ENCODE assay signal across 9 cellular contexts in the genomic region with DNA sequence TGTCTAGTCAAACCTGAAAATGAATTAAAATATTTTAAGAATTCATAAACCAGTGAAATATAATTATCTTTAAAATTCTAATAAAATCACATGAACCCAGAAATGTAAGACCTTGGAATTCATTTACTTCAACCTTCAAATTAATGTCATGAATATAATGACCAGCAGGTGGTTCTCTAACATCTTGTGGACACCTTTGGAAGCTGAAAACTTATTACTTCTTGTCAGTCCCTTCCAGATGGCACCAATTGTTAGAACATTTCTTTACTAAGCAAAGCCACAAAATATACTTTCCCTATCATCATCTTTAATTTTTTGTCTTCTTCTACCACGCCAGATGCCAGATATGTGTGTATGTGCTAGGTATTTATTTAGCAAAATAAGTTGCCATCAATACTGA.
DNase-seq lines count a peak whose midpoint lies in the region; ATAC-seq and TF ChIP-seq lines count a peak whose summit lies in the region.
"Had no signal": no experiment of that assay in that cellular context is flagged by ENCODE, and none has a peak within 500 bp of the region (broad histone marks: within the 10 kb centered on the region; RNA-seq: fewer than 3 reads in every experiment).

No MANE protein-coding gene starts in this region.

- no peak for DNase-seq in GM10248 (ENCODE audit: extremely low spot score)
- peak; percentile 23 for DNase-seq in LoVo (ENCODE audit: low spot score)
- no peak for DNase-seq in endothelial cell (ENCODE audit: low spot score)
- DNase-seq in progenitor cell of endocrine pancreas (ENCODE audit: low spot score, unreplicated experiment): no peak
- no peak for DNase-seq in CD8-positive, alpha-beta memory T cell
- no peak for DNase-seq in ecto neural progenitor cell (ENCODE audit: low spot score)
- DNase-seq: activated CD4-positive, alpha-beta T cell treated with anti-CD3 and anti-CD28 coated beads for 48 hours had no signal

- POLR2A ChIA-PET in GM10248 (lab: Yijun Ruan, JAX): no interaction called here
- POLR2A ChIA-PET in CD8-positive, alpha-beta memory T cell (lab: Charles Lee): no interaction called here

- H3K4me3 Mint-ChIP-seq in endothelial cell (ENCODE audit: unreplicated experiment) (no peak overlapping the region), progenitor cell of endocrine pancreas (ENCODE audit: low read depth) (no peak overlapping the region)
- H3K4me3 Mint-ChIP-seq in CD8-positive, alpha-beta memory T cell: no peak overlapping the region

- H3K4me1 Mint-ChIP-seq in endothelial cell (ENCODE audit: unreplicated experiment): peaks cover 8% of the 10 kb centered on the region
- peaks cover 4% of the 10 kb centered on the region for H3K4me1 Mint-ChIP-seq in progenitor cell of endocrine pancreas (ENCODE audit: low read depth)
- no peaks in the 10 kb centered on the region for H3K4me1 Mint-ChIP-seq in CD8-positive, alpha-beta memory T cell

- H3K27me3 Mint-ChIP-seq in endothelial cell (ENCODE audit: unreplicated experiment) (peaks cover 1% of the 10 kb centered on the region), progenitor cell of endocrine pancreas (no peaks in the 10 kb centered on the region)
- H3K27me3 Mint-ChIP-seq in CD8-positive, alpha-beta memory T cell: peaks cover 10 to 15% of the 10 kb centered on the region in 2 donors

- H3K9me3 Mint-ChIP-seq in endothelial cell (ENCODE audit: unreplicated experiment) (no peaks in the 10 kb centered on the region), progenitor cell of endocrine pancreas (ENCODE audit: low read depth) (no peaks in the 10 kb centered on the region)
- H3K9me3 Mint-ChIP-seq in CD8-positive, alpha-beta memory T cell: no peaks in the 10 kb centered on the region

- no peaks in the 10 kb centered on the region for H3K27me3 ChIP-seq in CD8-positive, alpha-beta memory T cell (ENCODE audit: insufficient read depth, low read length, poor library complexity, severe bottlenecking)

- H3K36me3 Mint-ChIP-seq in endothelial cell (ENCODE audit: low read depth, unreplicated experiment): no peaks in the 10 kb centered on the region
- no peaks in the 10 kb centered on the region for H3K36me3 Mint-ChIP-seq in progenitor cell of endocrine pancreas (ENCODE audit: insufficient read depth)
- H3K36me3 Mint-ChIP-seq in CD8-positive, alpha-beta memory T cell: peaks cover 0 to 9% (median 3%) of the 10 kb centered on the region in 3 donors

- no peaks in the 10 kb centered on the region for H3K9me3 ChIP-seq in CD8-positive, alpha-beta memory T cell (ENCODE audit: low read length)

- no peak for ATAC-seq in HG02610 (IDR thresholded peaks at IDR 0.05; ENCODE audit: unreplicated experiment)
- ATAC-seq in GM19463 (IDR thresholded peaks at IDR 0.05; ENCODE audit: unreplicated experiment): no peak

- H3K4me3 ChIP-seq in CD8-positive, alpha-beta memory T cell (ENCODE audit: low read length): no peak overlapping the region

- CTCF ChIA-PET in GM10248 (lab: Yijun Ruan, JAX): interaction anchor here (0.9 to 22.9 kb wide), 8 partner anchors 3 to 65 kb away, joined by 3 to 324 read pairs (median 6); no protein-coding TSS in a partner anchor
- CTCF ChIA-PET in CD8-positive, alpha-beta memory T cell (lab: Charles Lee): no interaction called here

- peak; percentile 37 for TF ChIP-seq CTCF in GM10248 (IDR thresholded peaks at IDR 0.05; ENCODE audit: control extremely low read depth, extremely low read depth, low read depth, missing control alignments)
- peak; percentile 72 for TF ChIP-seq CTCF in endothelial cell (IDR thresholded peaks at IDR 0.05; ENCODE audit: unreplicated experiment)
- TF ChIP-seq CTCF in progenitor cell of endocrine pancreas (IDR thresholded peaks at IDR 0.05; ENCODE audit: unreplicated experiment): peak; percentile 56

- no peak overlapping the region for H3K27ac Mint-ChIP-seq in endothelial cell (ENCODE audit: unreplicated experiment)
- no peak overlapping the region for H3K27ac Mint-ChIP-seq in progenitor cell of endocrine pancreas
- no peak overlapping the region for H3K27ac Mint-ChIP-seq in CD8-positive, alpha-beta memory T cell

- H3K27ac ChIP-seq in CD8-positive, alpha-beta memory T cell (ENCODE audit: low read depth, low read length): no peak overlapping the region

- H3K36me3 ChIP-seq in CD8-positive, alpha-beta memory T cell (ENCODE audit: insufficient read depth, low read length): no peaks in the 10 kb centered on the region

- H3K4me1 ChIP-seq in CD8-positive, alpha-beta memory T cell (ENCODE audit: insufficient read depth, low read length): no peaks in the 10 kb centered on the region
